Comparison of ENCODE assay signal across 37 cellular contexts in genomic region chr12:76536546-76536945, GRCh38.
"Had no signal": no experiment of that assay in that cellular context is flagged by ENCODE, and none has a peak within 500 bp of the region (broad histone marks: within the 10 kb centered on the region; RNA-seq: fewer than 3 reads in every experiment).

No MANE protein-coding gene starts in this region.

- ATAC-seq: activated naive CD4-positive, alpha-beta T cell treated with anti-CD3 and anti-CD28 coated beads, Interleukin-2, amount 50 U/mL, for 72 hours; activated naive CD8-positive, alpha-beta T cell treated with anti-CD3 and anti-CD28 coated beads, Interleukin-2, amount 50 U/mL, for 24 hours; activated T-cell treated with anti-CD3 and anti-CD28 coated beads, Interleukin-2, amount 50 U/mL, for 4 hours; activated T-helper 17 cell treated with anti-CD3 and anti-CD28 coated beads, Interleukin-2, amount 50 U/mL, for 72 hours; body of pancreas had no signal

- FAIRE-seq: astrocyte, bronchial epithelial cell had no signal

- H3K9me3 Mint-ChIP-seq: activated naive CD4-positive, alpha-beta T cell treated with anti-CD3 and anti-CD28 coated beads for 36 hours; activated naive CD4-positive, alpha-beta T cell treated with anti-CD3 and anti-CD28 coated beads, Interleukin-2, amount 10 ng/mL, durations not matched to agents 7 days and 5 days; activated naive CD4-positive, alpha-beta T cell treated with anti-CD3 and anti-CD28 coated beads, Interleukin-2, amount 50 U/mL, for 24 hours; activated T-cell treated with anti-CD3 and anti-CD28 coated beads, Interleukin-2, amount 50 U/mL, for 24 hours; activated T-helper 1 cell treated with anti-CD3 and anti-CD28 coated beads, Interleukin-12 subunit alpha, Interleukin-12 subunit beta, Interleukin-2, Interleukin-4 antibody, amounts not matched to agents 30 ng/mL and 10 ng/mL and 1 ng/mL, durations not matched to agents 14 hours and 24 hours and 36 hours; activated T-helper 17 cell treated with anti-CD3 and anti-CD28 coated beads, Interleukin-2, amount 50 U/mL, for 72 hours; activated T-helper 2 cell treated with anti-CD3 and anti-CD28 coated beads, Interferon-gamma antibody, Interleukin-2, Interleukin-4, amounts not matched to agents 10 μg/mL and 5 μg/mL and 100 μg/mL, durations not matched to agents 14 hours and 24 hours and 36 hours; central memory CD8-positive, alpha-beta T cell had no signal

- H3K27ac Mint-ChIP-seq: activated naive CD4-positive, alpha-beta T cell treated with anti-CD3 and anti-CD28 coated beads for 36 hours; activated naive CD4-positive, alpha-beta T cell treated with anti-CD3 and anti-CD28 coated beads, Interleukin-2, amount 10 ng/mL, durations not matched to agents 7 days and 5 days; activated naive CD4-positive, alpha-beta T cell treated with anti-CD3 and anti-CD28 coated beads, Interleukin-2, amount 50 U/mL, for 24 hours; activated naive CD4-positive, alpha-beta T cell treated with anti-CD3 and anti-CD28 coated beads, Interleukin-2, amount 50 U/mL, for 72 hours; activated naive CD8-positive, alpha-beta T cell; activated naive CD8-positive, alpha-beta T cell treated with anti-CD3 and anti-CD28 coated beads for 36 hours; activated naive CD8-positive, alpha-beta T cell treated with anti-CD3 and anti-CD28 coated beads, Interleukin-2, amount 10 ng/mL, durations not matched to agents 7 days and 5 days; activated naive CD8-positive, alpha-beta T cell treated with anti-CD3 and anti-CD28 coated beads, Interleukin-2, amount 50 U/mL, for 24 hours; activated T-cell treated with anti-CD3 and anti-CD28 coated beads, Interleukin-2, amount 50 U/mL, for 24 hours; activated T-helper 1 cell treated with anti-CD3 and anti-CD28 coated beads, Interleukin-12 subunit alpha, Interleukin-12 subunit beta, Interleukin-2, Interleukin-4 antibody, amounts not matched to agents 30 ng/mL and 10 ng/mL and 1 ng/mL, durations not matched to agents 14 hours and 24 hours and 36 hours; activated T-helper 17 cell treated with anti-CD3 and anti-CD28 coated beads, Interleukin-2, amount 50 U/mL, for 72 hours; activated T-helper 2 cell treated with anti-CD3 and anti-CD28 coated beads, Interferon-gamma antibody, Interleukin-2, Interleukin-4, amounts not matched to agents 10 μg/mL and 5 μg/mL and 100 μg/mL, durations not matched to agents 14 hours and 24 hours and 36 hours had no signal

- DNase-seq: activated effector memory CD4-positive, alpha-beta T cell treated with anti-CD3 and anti-CD28 coated beads, Interleukin-2, amount 50 U/mL, for 16 hours; activated effector memory CD4-positive, alpha-beta T cell treated with Interleukin-2 at 50 U/mL for 16 hours; activated gamma-delta T cell; activated gamma-delta T cell treated with Interleukin-2 at 50 U/mL for 16 hours; activated naive CD4-positive, alpha-beta T cell; activated naive CD4-positive, alpha-beta T cell treated with anti-CD3 and anti-CD28 coated beads for 36 hours; activated naive CD4-positive, alpha-beta T cell treated with anti-CD3 and anti-CD28 coated beads, Interleukin-2, amount 10 ng/mL, durations not matched to agents 7 days and 5 days; activated naive CD4-positive, alpha-beta T cell treated with anti-CD3 and anti-CD28 coated beads, Interleukin-2, amount 50 U/mL, for 16 hours; activated naive CD4-positive, alpha-beta T cell treated with Interleukin-2 at 50 U/mL for 16 hours; activated naive CD8-positive, alpha-beta T cell treated with anti-CD3 and anti-CD28 coated beads for 36 hours; activated naive CD8-positive, alpha-beta T cell treated with anti-CD3 and anti-CD28 coated beads, Interleukin-2, amount 10 ng/mL, durations not matched to agents 7 days and 5 days; activated naive CD8-positive, alpha-beta T cell treated with anti-CD3 and anti-CD28 coated beads, Interleukin-2, amount 50 U/mL, for 24 hours; activated T-cell treated with anti-CD3 and anti-CD28 coated beads for 4 hours; activated T-cell treated with anti-CD3 and anti-CD28 coated beads, Interleukin-2, amount 50 U/mL, for 1 hour; activated T-cell treated with anti-CD3 and anti-CD28 coated beads, Interleukin-2, amount 50 U/mL, for 24 hours; activated T-cell treated with anti-CD3 and anti-CD28 coated beads, Interleukin-2, amount 50 U/mL, for 4 hours; adrenal gland; amniotic stem cell; amygdala; aorta; body of pancreas; brain microvascular endothelial cell; central memory CD4-positive, alpha-beta T cell; cerebellar nuclear complex had no signal

- H3K27ac ChIP-seq: adrenal gland, ascending aorta, body of pancreas, brain microvascular endothelial cell, breast epithelium, cardiac muscle cell had no signal

- H3K9me3 ChIP-seq: ascending aorta, body of pancreas, breast epithelium had no signal

- H3K4me3 ChIP-seq: adrenal gland, ascending aorta, body of pancreas, breast epithelium, cardiac muscle cell had no signal

- H3K4me1 ChIP-seq: ascending aorta, body of pancreas, breast epithelium had no signal

- H3K27me3 ChIP-seq: adrenal gland, ascending aorta, body of pancreas, brain microvascular endothelial cell, breast epithelium, cardiac muscle cell had no signal

- H3K4me3 Mint-ChIP-seq: activated naive CD4-positive, alpha-beta T cell treated with anti-CD3 and anti-CD28 coated beads for 36 hours; activated naive CD4-positive, alpha-beta T cell treated with anti-CD3 and anti-CD28 coated beads, Interleukin-2, amount 10 ng/mL, durations not matched to agents 7 days and 5 days; activated naive CD4-positive, alpha-beta T cell treated with anti-CD3 and anti-CD28 coated beads, Interleukin-2, amount 50 U/mL, for 24 hours; activated naive CD8-positive, alpha-beta T cell; activated naive CD8-positive, alpha-beta T cell treated with anti-CD3 and anti-CD28 coated beads for 36 hours; activated naive CD8-positive, alpha-beta T cell treated with anti-CD3 and anti-CD28 coated beads, Interleukin-2, amount 10 ng/mL, durations not matched to agents 7 days and 5 days; activated naive CD8-positive, alpha-beta T cell treated with anti-CD3 and anti-CD28 coated beads, Interleukin-2, amount 50 U/mL, for 24 hours; activated T-cell treated with anti-CD3 and anti-CD28 coated beads, Interleukin-2, amount 50 U/mL, for 24 hours; activated T-cell treated with anti-CD3 and anti-CD28 coated beads, Interleukin-2, amount 50 U/mL, for 4 hours; activated T-helper 1 cell treated with anti-CD3 and anti-CD28 coated beads, Interleukin-12 subunit alpha, Interleukin-12 subunit beta, Interleukin-2, Interleukin-4 antibody, amounts not matched to agents 30 ng/mL and 10 ng/mL and 1 ng/mL, durations not matched to agents 14 hours and 24 hours and 36 hours; activated T-helper 17 cell treated with anti-CD3 and anti-CD28 coated beads, Interleukin-2, amount 50 U/mL, for 72 hours; brain; central memory CD8-positive, alpha-beta T cell had no signal

- H3K36me3 ChIP-seq: adrenal gland, ascending aorta, brain microvascular endothelial cell, breast epithelium, cardiac muscle cell had no signal

- H3K27me3 Mint-ChIP-seq: activated naive CD4-positive, alpha-beta T cell treated with anti-CD3 and anti-CD28 coated beads, Interleukin-2, amount 10 ng/mL, durations not matched to agents 7 days and 5 days; activated naive CD4-positive, alpha-beta T cell treated with anti-CD3 and anti-CD28 coated beads, Interleukin-2, amount 50 U/mL, for 24 hours; activated naive CD8-positive, alpha-beta T cell; activated naive CD8-positive, alpha-beta T cell treated with anti-CD3 and anti-CD28 coated beads for 36 hours; activated naive CD8-positive, alpha-beta T cell treated with anti-CD3 and anti-CD28 coated beads, Interleukin-2, amount 10 ng/mL, durations not matched to agents 7 days and 5 days; activated naive CD8-positive, alpha-beta T cell treated with anti-CD3 and anti-CD28 coated beads, Interleukin-2, amount 50 U/mL, for 24 hours; activated T-cell treated with anti-CD3 and anti-CD28 coated beads, Interleukin-2, amount 50 U/mL, for 24 hours; activated T-helper 17 cell treated with anti-CD3 and anti-CD28 coated beads, Interleukin-2, amount 50 U/mL, for 72 hours; brain; central memory CD8-positive, alpha-beta T cell had no signal
